ENCODE assay signal across 16 cellular contexts in the genomic region with DNA sequence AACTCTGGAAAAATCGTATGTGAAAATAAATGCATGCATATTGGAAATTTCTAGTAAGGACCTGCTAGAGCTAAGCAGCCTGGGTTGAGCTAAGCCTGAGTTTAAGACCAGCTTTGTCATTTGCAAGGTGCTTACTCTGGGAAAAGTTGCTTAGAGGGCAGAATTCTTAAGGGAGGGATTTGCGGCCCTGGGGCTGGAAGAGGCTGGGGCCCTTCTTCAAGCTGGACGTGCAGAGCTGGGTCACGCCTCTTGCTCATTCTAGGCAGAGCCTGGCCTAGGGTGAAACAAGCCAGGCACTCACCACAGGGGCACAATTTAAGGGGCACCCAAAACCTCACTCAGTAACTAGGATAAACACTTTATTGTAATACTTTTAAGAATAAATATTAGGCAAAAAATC.
A peak's percentile ranks its signal among the peaks of the same experiment; 100 is the strongest.
DNase-seq lines count a peak whose midpoint lies in the region; ATAC-seq and TF ChIP-seq lines count a peak whose summit lies in the region.
"Had no signal": no experiment of that assay in that cellular context is flagged by ENCODE, and none has a peak within 500 bp of the region (broad histone marks: within the 10 kb centered on the region; RNA-seq: fewer than 3 reads in every experiment).

No MANE protein-coding gene starts in this region.

- CTCF ChIA-PET in T-cell (lab: Charles Lee), result no interaction called here

- H3K4me1 Mint-ChIP-seq in endodermal cell, result peaks cover 48% of the 10 kb centered on the region
- no peaks in the 10 kb centered on the region for H3K4me1 Mint-ChIP-seq in T-cell
- H3K4me1 Mint-ChIP-seq: B cell; CD4-positive, CD25-positive, alpha-beta regulatory T cell had no signal

- H3K9me3 ChIP-seq in Loucy (ENCODE audit: insufficient read depth, low read depth, low read length), result no peaks in the 10 kb centered on the region
- peaks cover 1% of the 10 kb centered on the region for H3K9me3 ChIP-seq in endodermal cell (ENCODE audit: control insufficient read depth, low read length)

- H3K27me3 ChIP-seq in Loucy (ENCODE audit: insufficient read depth, low read length, poor library complexity, severe bottlenecking) (no peaks in the 10 kb centered on the region), endodermal cell (ENCODE audit: control insufficient read depth, insufficient read depth, low read length, poor library complexity, severe bottlenecking) (peaks cover 18% of the 10 kb centered on the region)

- H3F3A ChIP-seq in Loucy (ENCODE audit: low read depth), result peaks cover 3% of the 10 kb centered on the region; the same call in 1 of the 2 replicates

- H3K9me3 Mint-ChIP-seq in endodermal cell, result peaks cover 2% of the 10 kb centered on the region
- no peaks in the 10 kb centered on the region for H3K9me3 Mint-ChIP-seq in T-cell

- H3K4me3 ChIP-seq in Loucy (ENCODE audit: low read length, poor library complexity, severe bottlenecking), result peak overlapping the region; percentile 73
- no peak overlapping the region for H3K4me3 ChIP-seq in endodermal cell (ENCODE audit: low read length)

- POLR2A ChIA-PET in T-cell (lab: Charles Lee), result no interaction called here

- H2AFZ ChIP-seq in Loucy (ENCODE audit: low read length), result no peak overlapping the region

- no peaks in the 10 kb centered on the region for H3K9me2 ChIP-seq in Loucy (replicated peaks; ENCODE audit: low read depth, low read length)

- peak overlapping the region; percentile 95 for H3K4me2 ChIP-seq in Loucy (ENCODE audit: low read depth, low read length, poor library complexity, severe bottlenecking)

- H3K36me3 Mint-ChIP-seq in endodermal cell (ENCODE audit: low read depth) (no peaks in the 10 kb centered on the region), T-cell (no peaks in the 10 kb centered on the region)
- H3K36me3 Mint-ChIP-seq: CD4-positive, CD25-positive, alpha-beta regulatory T cell had no signal

- H3K36me3 ChIP-seq in Loucy (ENCODE audit: insufficient read depth, low read length) (no peaks in the 10 kb centered on the region), endodermal cell (ENCODE audit: control insufficient read depth, insufficient read depth, low read length) (no peaks in the 10 kb centered on the region)

- TF ChIP-seq CTCF in Loucy (conservative IDR thresholded peaks at IDR 0.05; ENCODE audit: low read length) (no peak), endodermal cell (conservative IDR thresholded peaks at IDR 0.05) (no peak)

- no peak overlapping the region for H3K27ac ChIP-seq in endodermal cell (ENCODE audit: low read depth, low read length)
- H3K27ac ChIP-seq: 22Rv1 had no signal

- peak; percentile 6 for DNase-seq in activated CD4-positive, alpha-beta T cell treated with anti-CD3 and anti-CD28 coated beads for 1 hour
- DNase-seq in activated CD4-positive, alpha-beta T cell treated with anti-CD3 and anti-CD28 coated beads for 48 hours, result no peak
- peak; percentile 41 for DNase-seq in endodermal cell
- peak; percentile 10 for DNase-seq in stimulated activated CD8-positive, alpha-beta memory T cell treated with anti-CD3 and anti-CD28 coated beads, Interleukin-4, amount 100 ng/mL, for 48 hours
- DNase-seq in T-cell, result no peak
- no peak for DNase-seq in iPS-NIHi11 (ENCODE audit: low spot score)
- DNase-seq: Calu3; CD4-positive, CD25-positive, alpha-beta regulatory T cell; HCEC 1CT; NCI-H1417 treated with DMSO at 0.1 percent for 48 hours; NCI-H1930; NCI-H526 treated with DMSO at 0.1 percent for 48 hours had no signal

- WGBS in endodermal cell (ENCODE audit: insufficient coverage in 1 of 2, insufficient read length in 1 of 2), 2 experiments, result 77 to 88% methylated on average over 3 to 4 of the region's 4 CpGs

- ATAC-seq in HG03108 (IDR thresholded peaks at IDR 0.05; ENCODE audit: unreplicated experiment) (no peak), T-cell (replicated peaks in 1 of 4) (no peak)

- H3K27ac Mint-ChIP-seq in endodermal cell (no peak overlapping the region), T-cell (no peak overlapping the region)
- H3K27ac Mint-ChIP-seq: B cell; CD4-positive, CD25-positive, alpha-beta regulatory T cell had no signal

- peaks cover 14% of the 10 kb centered on the region; the same call in 1 of the 2 replicates for H3K79me2 ChIP-seq in Loucy (ENCODE audit: insufficient read depth, low read length)

- no peaks in the 10 kb centered on the region for H4K20me1 ChIP-seq in Loucy (ENCODE audit: insufficient read depth, low read length, poor library complexity, severe bottlenecking)

- H3K4me1 ChIP-seq in Loucy (ENCODE audit: insufficient read depth, low read length, poor library complexity, severe bottlenecking) (peaks cover 57% of the 10 kb centered on the region), endodermal cell (ENCODE audit: control insufficient read depth, insufficient read depth, low read length) (peaks cover 32% of the 10 kb centered on the region)

- H3K4me3 Mint-ChIP-seq in endodermal cell, result no peak overlapping the region
- no peak overlapping the region for H3K4me3 Mint-ChIP-seq in T-cell
- H3K4me3 Mint-ChIP-seq: B cell; CD4-positive, CD25-positive, alpha-beta regulatory T cell had no signal

- H3K9ac ChIP-seq in Loucy (ENCODE audit: low read depth, low read length, poor library complexity, severe bottlenecking), result peak overlapping the region; percentile 97
- no peak overlapping the region for H3K9ac ChIP-seq in endodermal cell (ENCODE audit: extremely low read depth, low read length, poor library complexity, severe bottlenecking)

- H3K27me3 Mint-ChIP-seq in endodermal cell (ENCODE audit: insufficient read depth) (peaks cover 5% of the 10 kb centered on the region), T-cell (no peaks in the 10 kb centered on the region)
- H3K27me3 Mint-ChIP-seq: B cell; CD4-positive, CD25-positive, alpha-beta regulatory T cell had no signal

Comparison
In these comparisons a context has a peak if more than half of its experiments do, and no peak if none do; other contexts are left out.
1. DNase-seq: peak in activated CD4-positive, alpha-beta T cell treated with anti-CD3 and anti-CD28 coated beads for 1 hour (single experiment), endodermal cell (single experiment) and stimulated activated CD8-positive, alpha-beta memory T cell treated with anti-CD3 and anti-CD28 coated beads, Interleukin-4, amount 100 ng/mL, for 48 hours (single experiment); none in activated CD4-positive, alpha-beta T cell treated with anti-CD3 and anti-CD28 coated beads for 48 hours (single experiment), T-cell (0 of 34) and iPS-NIHi11 (single experiment).